32 cellular contexts compared by ENCODE assay signal in genomic region chr4:7110546-7110945, GRCh38.
"Had no signal": no experiment of that assay in that cellular context is flagged by ENCODE, and none has a peak within 500 bp of the region (broad histone marks: within the 10 kb centered on the region; RNA-seq: fewer than 3 reads in every experiment).

No MANE protein-coding gene starts in this region.

- H3K9me3 ChIP-seq: ascending aorta, breast epithelium, esophagus squamous epithelium, gastroesophageal sphincter, heart right ventricle had no signal

- H3K27me3 ChIP-seq: ascending aorta, breast epithelium, cardiac muscle cell, esophagus squamous epithelium, gastroesophageal sphincter, heart right ventricle had no signal

- H3K9me3 Mint-ChIP-seq: activated CD4-positive, alpha-beta memory T cell treated with anti-CD3 and anti-CD28 coated beads for 36 hours; activated CD4-positive, alpha-beta T cell treated with anti-CD3 and anti-CD28 coated beads, Interleukin-2, amount 10 ng/mL, durations not matched to agents 24 days and 14 days; activated T-cell treated with anti-CD3 and anti-CD28 coated beads, Interleukin-2, amount 50 U/mL, for 24 hours; activated T-cell treated with anti-CD3 and anti-CD28 coated beads, Interleukin-2, amount 50 U/mL, for 72 hours; central memory CD8-positive, alpha-beta T cell; effector memory CD8-positive, alpha-beta T cell; T-helper 2 cell treated with Interferon-gamma antibody and Interleukin-4, amounts not matched to agents 5 μg/mL and 100 μg/mL, for 36 hours had no signal

- H3K27ac ChIP-seq: ascending aorta, breast epithelium, cardiac muscle cell, coronary artery, esophagus squamous epithelium, gastroesophageal sphincter, heart right ventricle had no signal

- ATAC-seq: activated CD4-positive, alpha-beta T cell treated with anti-CD3 and anti-CD28 coated beads for 36 hours; activated naive CD4-positive, alpha-beta T cell treated with anti-CD3 and anti-CD28 coated beads, Interleukin-2, amount 50 U/mL, for 72 hours; activated T-cell treated with anti-CD3 and anti-CD28 coated beads, Interleukin-2, amount 50 U/mL, for 72 hours; effector memory CD8-positive, alpha-beta T cell; gastroesophageal sphincter; heart right ventricle; T-helper 17 cell had no signal

- H3K36me3 Mint-ChIP-seq: activated CD4-positive, alpha-beta memory T cell treated with anti-CD3 and anti-CD28 coated beads for 36 hours; activated naive CD4-positive, alpha-beta T cell treated with anti-CD3 and anti-CD28 coated beads, Interleukin-2, amount 10 ng/mL, durations not matched to agents 7 days and 5 days; activated naive CD4-positive, alpha-beta T cell treated with anti-CD3 and anti-CD28 coated beads, Interleukin-2, amount 50 U/mL, for 72 hours; activated naive CD8-positive, alpha-beta T cell treated with anti-CD3 and anti-CD28 coated beads, Interleukin-2, amount 10 ng/mL, durations not matched to agents 7 days and 5 days; brain had no signal

- H3K4me3 ChIP-seq: ascending aorta, breast epithelium, cardiac muscle cell, coronary artery, esophagus squamous epithelium, gastroesophageal sphincter, heart right ventricle had no signal

- H3K36me3 ChIP-seq: ascending aorta, breast epithelium, cardiac muscle cell, esophagus squamous epithelium, gastroesophageal sphincter, heart right ventricle had no signal

- H3K27me3 Mint-ChIP-seq: activated CD4-positive, alpha-beta memory T cell treated with anti-CD3 and anti-CD28 coated beads for 36 hours; activated CD4-positive, alpha-beta T cell treated with anti-CD3 and anti-CD28 coated beads for 36 hours; activated T-cell treated with anti-CD3 and anti-CD28 coated beads, Interleukin-2, amount 50 U/mL, for 24 hours; T-helper 17 cell had no signal

- H3K27ac Mint-ChIP-seq: activated CD4-positive, alpha-beta memory T cell treated with anti-CD3 and anti-CD28 coated beads for 36 hours; activated CD4-positive, alpha-beta T cell treated with anti-CD3 and anti-CD28 coated beads for 36 hours; activated CD4-positive, alpha-beta T cell treated with anti-CD3 and anti-CD28 coated beads, Interleukin-2, amount 10 ng/mL, durations not matched to agents 24 days and 14 days; activated naive CD4-positive, alpha-beta T cell treated with anti-CD3 and anti-CD28 coated beads, Interleukin-2, amount 10 ng/mL, durations not matched to agents 7 days and 5 days; activated naive CD4-positive, alpha-beta T cell treated with anti-CD3 and anti-CD28 coated beads, Interleukin-2, amount 50 U/mL, for 72 hours; activated naive CD8-positive, alpha-beta T cell treated with anti-CD3 and anti-CD28 coated beads, Interleukin-2, amount 10 ng/mL, durations not matched to agents 7 days and 5 days; activated T-cell treated with anti-CD3 and anti-CD28 coated beads, Interleukin-2, amount 50 U/mL, for 24 hours; activated T-cell treated with anti-CD3 and anti-CD28 coated beads, Interleukin-2, amount 50 U/mL, for 72 hours; brain; T-helper 17 cell; T-helper 2 cell treated with Interferon-gamma antibody and Interleukin-4, amounts not matched to agents 5 μg/mL and 100 μg/mL, for 36 hours had no signal

- DNase-seq: activated CD4-positive, alpha-beta memory T cell treated with anti-CD3 and anti-CD28 coated beads for 36 hours; activated CD4-positive, alpha-beta T cell treated with anti-CD3 and anti-CD28 coated beads for 36 hours; activated CD4-positive, alpha-beta T cell treated with anti-CD3 and anti-CD28 coated beads, Interleukin-2, amount 10 ng/mL, durations not matched to agents 24 days and 14 days; activated CD4-positive, CD25-positive, alpha-beta regulatory T cell; activated CD4-positive, CD25-positive, alpha-beta regulatory T cell treated with anti-CD3 and anti-CD28 coated beads, Interleukin-2, amount 50 U/mL, for 72 hours; activated CD8-positive, alpha-beta memory T cell treated with anti-CD3 and anti-CD28 coated beads, Interleukin-2, amount 50 U/mL, for 48 hours; activated gamma-delta T cell; activated naive CD4-positive, alpha-beta T cell; activated naive CD4-positive, alpha-beta T cell treated with anti-CD3 and anti-CD28 coated beads, Interleukin-2, amount 10 ng/mL, durations not matched to agents 7 days and 5 days; activated naive CD8-positive, alpha-beta T cell treated with anti-CD3 and anti-CD28 coated beads, Interleukin-2, amount 10 ng/mL, durations not matched to agents 7 days and 5 days; activated T-cell treated with anti-CD3 and anti-CD28 coated beads for 4 hours; activated T-cell treated with anti-CD3 and anti-CD28 coated beads, Interleukin-2, amount 50 U/mL, for 24 hours; activated T-cell treated with anti-CD3 and anti-CD28 coated beads, Interleukin-2, amount 50 U/mL, for 72 hours; dermis blood vessel endothelial cell; effector CD4-positive, alpha-beta T cell; effector memory CD8-positive, alpha-beta T cell; erythroblast; esophagus squamous epithelium; foreskin melanocyte; heart right ventricle; T-helper 1 cell; T-helper 17 cell; T1000 had no signal

- H3K4me3 Mint-ChIP-seq: activated CD4-positive, alpha-beta memory T cell treated with anti-CD3 and anti-CD28 coated beads for 36 hours; activated CD4-positive, alpha-beta T cell treated with anti-CD3 and anti-CD28 coated beads for 36 hours; activated CD4-positive, alpha-beta T cell treated with anti-CD3 and anti-CD28 coated beads, Interleukin-2, amount 10 ng/mL, durations not matched to agents 24 days and 14 days; activated naive CD4-positive, alpha-beta T cell treated with anti-CD3 and anti-CD28 coated beads, Interleukin-2, amount 10 ng/mL, durations not matched to agents 7 days and 5 days; activated naive CD8-positive, alpha-beta T cell treated with anti-CD3 and anti-CD28 coated beads, Interleukin-2, amount 10 ng/mL, durations not matched to agents 7 days and 5 days; activated T-cell treated with anti-CD3 and anti-CD28 coated beads, Interleukin-2, amount 50 U/mL, for 24 hours; activated T-cell treated with anti-CD3 and anti-CD28 coated beads, Interleukin-2, amount 50 U/mL, for 72 hours; brain; central memory CD8-positive, alpha-beta T cell; effector memory CD8-positive, alpha-beta T cell; T-helper 17 cell; T-helper 2 cell treated with Interferon-gamma antibody and Interleukin-4, amounts not matched to agents 5 μg/mL and 100 μg/mL, for 36 hours had no signal

- H3K4me1 ChIP-seq: ascending aorta, breast epithelium, esophagus squamous epithelium, gastroesophageal sphincter, heart right ventricle had no signal

- H3K4me1 Mint-ChIP-seq: activated CD4-positive, alpha-beta T cell treated with anti-CD3 and anti-CD28 coated beads for 36 hours; activated CD4-positive, alpha-beta T cell treated with anti-CD3 and anti-CD28 coated beads, Interleukin-2, amount 10 ng/mL, durations not matched to agents 24 days and 14 days; activated naive CD4-positive, alpha-beta T cell treated with anti-CD3 and anti-CD28 coated beads, Interleukin-2, amount 10 ng/mL, durations not matched to agents 7 days and 5 days; activated naive CD8-positive, alpha-beta T cell treated with anti-CD3 and anti-CD28 coated beads, Interleukin-2, amount 10 ng/mL, durations not matched to agents 7 days and 5 days; central memory CD8-positive, alpha-beta T cell had no signal
